Comparison of ENCODE assay signal across 20 cellular contexts in genomic region chr17:37039269-37039668, GRCh38.
"Had no signal": no experiment of that assay in that cellular context is flagged by ENCODE, and none has a peak within 500 bp of the region (broad histone marks: within the 10 kb centered on the region; RNA-seq: fewer than 3 reads in every experiment).

No MANE protein-coding gene starts in this region.

- H3K9me3 ChIP-seq: esophagus squamous epithelium, prostate gland, spleen, suprapubic skin, upper lobe of right lung had no signal

- H3K27ac ChIP-seq: dorsolateral prefrontal cortex, esophagus squamous epithelium, prostate gland, spleen, suprapubic skin, upper lobe of right lung had no signal

- H3K9me3 Mint-ChIP-seq: activated CD4-positive, alpha-beta memory T cell treated with anti-CD3 and anti-CD28 coated beads, Interleukin-2, amount 10 ng/mL, durations not matched to agents 7 days and 5 days; activated T-cell treated with anti-CD3 and anti-CD28 coated beads, Interleukin-2, amount 50 U/mL, for 72 hours; natural killer cell had no signal

- H3K27ac Mint-ChIP-seq: activated CD4-positive, alpha-beta memory T cell treated with anti-CD3 and anti-CD28 coated beads, Interleukin-2, amount 10 ng/mL, durations not matched to agents 7 days and 5 days; activated CD4-positive, alpha-beta T cell treated with anti-CD3 and anti-CD28 coated beads for 36 hours; activated T-cell treated with anti-CD3 and anti-CD28 coated beads, Interleukin-2, amount 50 U/mL, for 72 hours had no signal

- H3K4me3 Mint-ChIP-seq: activated CD4-positive, alpha-beta memory T cell treated with anti-CD3 and anti-CD28 coated beads, Interleukin-2, amount 10 ng/mL, durations not matched to agents 7 days and 5 days; activated CD4-positive, alpha-beta T cell treated with anti-CD3 and anti-CD28 coated beads for 36 hours; activated T-cell treated with anti-CD3 and anti-CD28 coated beads, Interleukin-2, amount 50 U/mL, for 72 hours; natural killer cell had no signal

- H3K27me3 Mint-ChIP-seq: activated CD4-positive, alpha-beta memory T cell treated with anti-CD3 and anti-CD28 coated beads, Interleukin-2, amount 10 ng/mL, durations not matched to agents 7 days and 5 days; activated CD4-positive, alpha-beta T cell treated with anti-CD3 and anti-CD28 coated beads for 36 hours had no signal

- H3K4me1 ChIP-seq: esophagus squamous epithelium, prostate gland, spleen, suprapubic skin, upper lobe of right lung had no signal

- H3K4me3 ChIP-seq: dorsolateral prefrontal cortex, esophagus squamous epithelium, lung, prostate gland, spleen, suprapubic skin, upper lobe of right lung had no signal

- ATAC-seq: activated CD4-positive, alpha-beta T cell treated with anti-CD3 and anti-CD28 coated beads for 36 hours; activated T-cell treated with anti-CD3 and anti-CD28 coated beads, Interleukin-2, amount 50 U/mL, for 72 hours; left cardiac atrium; natural killer cell; sciatic nerve; upper lobe of right lung had no signal

- H3K36me3 ChIP-seq: prostate gland had no signal

- H3K27me3 ChIP-seq: dorsolateral prefrontal cortex, esophagus squamous epithelium, spleen, suprapubic skin, upper lobe of right lung had no signal

- DNase-seq: activated CD4-positive, alpha-beta memory T cell treated with anti-CD3 and anti-CD28 coated beads, Interleukin-2, amount 10 ng/mL, durations not matched to agents 7 days and 5 days; activated CD4-positive, alpha-beta T cell treated with anti-CD3 and anti-CD28 coated beads for 36 hours; activated naive CD4-positive, alpha-beta T cell; activated T-cell treated with anti-CD3 and anti-CD28 coated beads, Interleukin-2, amount 50 U/mL, for 72 hours; aorta; dorsolateral prefrontal cortex; esophagus squamous epithelium; foreskin fibroblast; head of caudate nucleus; left cardiac atrium; natural killer cell; spleen; stimulated activated CD4-positive, alpha-beta T cell treated with anti-CD3 and anti-CD28 coated beads, Interleukin-1b, Interleukin-23, amount 100 ng/mL, for 48 hours; stimulated activated naive CD4-positive, alpha-beta T cell treated with Interleukin-2 at 50 U/mL for 16 hours; T-helper 9 cell; upper lobe of right lung had no signal
